ENCODE assay signal across 8 cellular contexts in genomic region chr1:156504821-156505678, GRCh38. TPM values are rescaled to one million over a fixed set of nuclear protein-coding genes. Genes with fewer than 3 reads are reported as not detected.
DNase-seq lines count a peak whose midpoint lies in the region; ATAC-seq and TF ChIP-seq lines count a peak whose summit lies in the region.

No MANE protein-coding gene starts in this region.

- peak; percentile 40 for ATAC-seq in SK-N-SH treated with all-trans-retinoic acid at 6 μM for 48 hours
- ATAC-seq in activated naive CD4-positive, alpha-beta T cell treated with anti-CD3 and anti-CD28 coated beads, Interleukin-2, amount 50 U/mL, for 72 hours = peak; percentile 42

- H3K9me3 ChIP-seq in suprapubic skin = no peaks in the 10 kb centered on the region

- H3K36me3 Mint-ChIP-seq in activated naive CD4-positive, alpha-beta T cell treated with anti-CD3 and anti-CD28 coated beads, Interleukin-2, amount 50 U/mL, for 72 hours = peaks cover 5 to 6% of the 10 kb centered on the region in 2 donors

- no peaks in the 10 kb centered on the region for H3K36me3 ChIP-seq in suprapubic skin

- peaks cover 0 to 6% of the 10 kb centered on the region in 2 donors for H3K9me3 Mint-ChIP-seq in activated naive CD4-positive, alpha-beta T cell treated with anti-CD3 and anti-CD28 coated beads, Interleukin-2, amount 50 U/mL, for 72 hours

- DNase-seq in ELF-1 (ENCODE audit: low read depth, low spot score) = peak; percentile 97
- peak; percentile 99 for DNase-seq in HCEC 1CT
- DNase-seq in NCI-H1092 treated with DMSO at 0.1 percent for 48 hours (lab: John Stamatoyannopoulos, UW) = peak; percentile 94
- DNase-seq in activated naive CD4-positive, alpha-beta T cell treated with anti-CD3 and anti-CD28 coated beads, Interleukin-2, amount 50 U/mL, for 72 hours (ENCODE audit: low spot score in 2 of 2) = peak; percentile 87
- peak; percentile 90 for DNase-seq in glomerular endothelial cell (ENCODE audit: extremely low read depth, low read depth, low spot score)
- peak; percentile 96 for DNase-seq in occipital lobe (lab: John Stamatoyannopoulos, UW)
- DNase-seq in suprapubic skin (ENCODE audit: low spot score in 2 of 2) = peak; percentile 100

- H3K4me1 ChIP-seq in suprapubic skin = peaks cover 70% of the 10 kb centered on the region

- peak; percentile 96 for TF ChIP-seq EP300 in suprapubic skin (IDR thresholded peaks at IDR 0.05)

- peak overlapping the region; percentile 32 for H3K4me3 ChIP-seq in suprapubic skin

- TF ChIP-seq POLR2A in suprapubic skin (IDR thresholded peaks at IDR 0.05) = peak in 1 of 2 donors; percentile 13

- peak overlapping the region; percentile 100 for H3K27ac ChIP-seq in suprapubic skin

- TF ChIP-seq CTCF in suprapubic skin (IDR thresholded peaks at IDR 0.05) = no peak

- H3K27me3 ChIP-seq in suprapubic skin = no peaks in the 10 kb centered on the region

- WGBS in suprapubic skin = 4% methylated on average over 39 of the region's 45 CpGs

- peak overlapping the region; percentile 95 to 96 for H3K27ac Mint-ChIP-seq in activated naive CD4-positive, alpha-beta T cell treated with anti-CD3 and anti-CD28 coated beads, Interleukin-2, amount 50 U/mL, for 72 hours

TF ChIP-seq in SK-N-SH treated with all-trans-retinoic acid at 6 μM for 48 hours, 23 proteins besides CTCF, POLR2A, EP300 and RAD21:
- TF ChIP-seq TSHZ2 (CRISPR knock-in tag; IDR thresholded peaks at IDR 0.05) (peak; percentile 12; the same call in 1 of the 2 replicates), CREB5 (CRISPR knock-in tag; IDR thresholded peaks at IDR 0.05; ENCODE audit: low read depth) (no peak), RARB (CRISPR knock-in tag; IDR thresholded peaks at IDR 0.05) (peak; percentile 10; the same call in 1 of the 2 replicates), ZC3H10 (CRISPR knock-in tag; IDR thresholded peaks at IDR 0.05) (peak; percentile 94), CSRNP3 (CRISPR knock-in tag; IDR thresholded peaks at IDR 0.05) (no peak), ZFP3 (CRISPR knock-in tag; IDR thresholded peaks at IDR 0.05) (peak; percentile 44; the same call in 1 of the 2 replicates), ESRRG (CRISPR knock-in tag; IDR thresholded peaks at IDR 0.05) (no peak), CSDC2 (CRISPR knock-in tag; IDR thresholded peaks at IDR 0.05) (no peak), ARNTL (CRISPR knock-in tag; IDR thresholded peaks at IDR 0.05; ENCODE audit: borderline replicate concordance, low read depth) (0 out of 2 replicates have a peak, but pooled peaks have one; percentile 61), TOX (CRISPR knock-in tag; IDR thresholded peaks at IDR 0.05; ENCODE audit: borderline replicate concordance) (peak; percentile 92), OSR1 (CRISPR knock-in tag; IDR thresholded peaks at IDR 0.05) (peak; percentile 93), GLIS3 (CRISPR knock-in tag; IDR thresholded peaks at IDR 0.05) (no peak), POU6F1 (CRISPR knock-in tag; IDR thresholded peaks at IDR 0.05; ENCODE audit: borderline replicate concordance, low read depth) (no peak), ISL1 (CRISPR knock-in tag; IDR thresholded peaks at IDR 0.05) (no peak)
- TF ChIP-seq, protein P1, sequence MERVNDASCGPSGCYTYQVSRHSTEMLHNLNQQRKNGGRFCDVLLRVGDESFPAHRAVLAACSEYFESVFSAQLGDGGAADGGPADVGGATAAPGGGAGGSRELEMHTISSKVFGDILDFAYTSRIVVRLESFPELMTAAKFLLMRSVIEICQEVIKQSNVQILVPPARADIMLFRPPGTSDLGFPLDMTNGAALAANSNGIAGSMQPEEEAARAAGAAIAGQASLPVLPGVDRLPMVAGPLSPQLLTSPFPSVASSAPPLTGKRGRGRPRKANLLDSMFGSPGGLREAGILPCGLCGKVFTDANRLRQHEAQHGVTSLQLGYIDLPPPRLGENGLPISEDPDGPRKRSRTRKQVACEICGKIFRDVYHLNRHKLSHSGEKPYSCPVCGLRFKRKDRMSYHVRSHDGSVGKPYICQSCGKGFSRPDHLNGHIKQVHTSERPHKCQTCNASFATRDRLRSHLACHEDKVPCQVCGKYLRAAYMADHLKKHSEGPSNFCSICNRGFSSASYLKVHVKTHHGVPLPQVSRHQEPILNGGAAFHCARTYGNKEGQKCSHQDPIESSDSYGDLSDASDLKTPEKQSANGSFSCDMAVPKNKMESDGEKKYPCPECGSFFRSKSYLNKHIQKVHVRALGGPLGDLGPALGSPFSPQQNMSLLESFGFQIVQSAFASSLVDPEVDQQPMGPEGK (CRISPR knock-in tag; IDR thresholded peaks at IDR 0.05; ENCODE audit: borderline replicate concordance) = peak; percentile 83

RNA-seq across cellular contexts. Expression of gene MEF2D, which starts 4.5 kb away (rescaled TPM):
- 10 to 100 TPM; 31.7 to 62.5 TPM for total RNA-seq in activated naive CD4-positive, alpha-beta T cell treated with anti-CD3 and anti-CD28 coated beads, Interleukin-2, amount 50 U/mL, for 72 hours
- 41.5 and 67.0 TPM in 2 replicates for total RNA-seq in glomerular endothelial cell
- 3.7 TPM for total RNA-seq in occipital lobe
- total RNA-seq in suprapubic skin = 10 to 100 TPM; 61.7 to 73.5 (median 67.1) TPM

Comparison
In these comparisons a context has a peak if more than half of its experiments do, and no peak if none do; other contexts are left out.
1. Peak in every context shown above with its lines: DNase-seq, ATAC-seq, H3K4me3 ChIP-seq and H3K27ac ChIP-seq.